In the genomic region with DNA sequence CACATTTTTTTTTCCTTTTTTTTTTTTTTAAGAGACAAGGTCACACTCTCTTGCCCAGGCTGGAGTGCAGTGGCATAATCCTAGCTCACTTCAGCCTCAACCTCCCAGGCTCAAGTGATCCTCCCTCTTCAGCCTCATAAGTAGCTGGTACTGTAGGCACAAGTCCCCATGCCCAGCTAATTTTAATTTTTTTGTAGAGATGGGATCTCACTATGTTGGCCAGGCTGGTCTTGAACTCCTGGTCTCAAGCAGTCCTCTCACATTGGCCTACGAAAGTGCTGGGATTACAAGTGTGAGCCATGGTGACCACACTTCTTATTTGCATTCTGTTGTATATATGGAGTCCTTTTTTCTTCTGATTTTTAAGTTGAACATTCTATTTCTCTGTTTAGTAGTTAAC, we compare ENCODE assay signal across 12 cellular contexts. TPM values are rescaled to one million over a fixed set of nuclear protein-coding genes. Genes with fewer than 3 reads are reported as not detected.
"Had no signal": no experiment of that assay in that cellular context is flagged by ENCODE, and none has a peak within 500 bp of the region (broad histone marks: within the 10 kb centered on the region; RNA-seq: fewer than 3 reads in every experiment).

No MANE protein-coding gene starts in this region.

- H3K4me3 Mint-ChIP-seq: activated CD4-positive, alpha-beta T cell treated with anti-CD3 and anti-CD28 coated beads, Interleukin-2, amount 10 ng/mL, durations not matched to agents 7 days and 5 days; activated naive CD4-positive, alpha-beta T cell treated with anti-CD3 and anti-CD28 coated beads, Interleukin-2, amount 10 ng/mL, durations not matched to agents 7 days and 5 days; activated T-helper 1 cell treated with anti-CD3 and anti-CD28 coated beads, Interleukin-12 subunit alpha, Interleukin-12 subunit beta, Interleukin-2, Interleukin-4 antibody, amounts not matched to agents 30 ng/mL and 10 ng/mL and 1 ng/mL, durations not matched to agents 14 hours and 24 hours and 36 hours had no signal

- H3K9me3 ChIP-seq: neutrophil, SJSA1 had no signal

- H3K27me3 Mint-ChIP-seq: activated B cell treated with CpG ODN at 0.5 μM for 24 hours; activated CD4-positive, alpha-beta T cell treated with anti-CD3 and anti-CD28 coated beads, Interleukin-2, amount 10 ng/mL, durations not matched to agents 7 days and 5 days; activated naive CD4-positive, alpha-beta T cell treated with anti-CD3 and anti-CD28 coated beads, Interleukin-2, amount 10 ng/mL, durations not matched to agents 7 days and 5 days had no signal

- DNase-seq: dorsolateral prefrontal cortex had no signal

- H3K9me3 Mint-ChIP-seq: activated B cell treated with CpG ODN at 0.5 μM for 24 hours; activated CD4-positive, alpha-beta T cell treated with anti-CD3 and anti-CD28 coated beads, Interleukin-2, amount 10 ng/mL, durations not matched to agents 7 days and 5 days; activated naive CD4-positive, alpha-beta T cell treated with anti-CD3 and anti-CD28 coated beads, Interleukin-2, amount 10 ng/mL, durations not matched to agents 7 days and 5 days; activated T-helper 1 cell treated with anti-CD3 and anti-CD28 coated beads, Interleukin-12 subunit alpha, Interleukin-12 subunit beta, Interleukin-2, Interleukin-4 antibody, amounts not matched to agents 30 ng/mL and 10 ng/mL and 1 ng/mL, durations not matched to agents 14 hours and 24 hours and 36 hours had no signal

- H3K27ac Mint-ChIP-seq: activated B cell treated with CpG ODN at 0.5 μM for 24 hours; activated CD4-positive, alpha-beta T cell treated with anti-CD3 and anti-CD28 coated beads, Interleukin-2, amount 10 ng/mL, durations not matched to agents 7 days and 5 days; activated naive CD4-positive, alpha-beta T cell treated with anti-CD3 and anti-CD28 coated beads, Interleukin-2, amount 10 ng/mL, durations not matched to agents 7 days and 5 days; activated T-helper 1 cell treated with anti-CD3 and anti-CD28 coated beads, Interleukin-12 subunit alpha, Interleukin-12 subunit beta, Interleukin-2, Interleukin-4 antibody, amounts not matched to agents 30 ng/mL and 10 ng/mL and 1 ng/mL, durations not matched to agents 14 hours and 24 hours and 36 hours had no signal

RNA-seq across cellular contexts. Expression of gene DNAJC22, which starts 42.0 kb away (rescaled TPM):
- total RNA-seq: activated B cell treated with CpG ODN at 0.5 μM for 24 hours; activated CD4-positive, alpha-beta T cell treated with anti-CD3 and anti-CD28 coated beads, Interleukin-2, amount 10 ng/mL, durations not matched to agents 7 days and 5 days had no signal

RNA-seq across cellular contexts. Expression of gene C1QL4, which starts 51.7 kb away (rescaled TPM):
- total RNA-seq: activated B cell treated with CpG ODN at 0.5 μM for 24 hours; activated CD4-positive, alpha-beta T cell treated with anti-CD3 and anti-CD28 coated beads, Interleukin-2, amount 10 ng/mL, durations not matched to agents 7 days and 5 days; activated T-helper 1 cell treated with anti-CD3 and anti-CD28 coated beads, Interleukin-12 subunit alpha, Interleukin-12 subunit beta, Interleukin-2, Interleukin-4 antibody, amounts not matched to agents 30 ng/mL and 10 ng/mL and 1 ng/mL, durations not matched to agents 14 hours and 24 hours and 36 hours; hepatocyte; kidney epithelial cell; liver; subcutaneous adipose tissue had no signal
- polyA plus RNA-seq: esophagus, hepatocyte, liver had no signal
